In the genomic region with DNA sequence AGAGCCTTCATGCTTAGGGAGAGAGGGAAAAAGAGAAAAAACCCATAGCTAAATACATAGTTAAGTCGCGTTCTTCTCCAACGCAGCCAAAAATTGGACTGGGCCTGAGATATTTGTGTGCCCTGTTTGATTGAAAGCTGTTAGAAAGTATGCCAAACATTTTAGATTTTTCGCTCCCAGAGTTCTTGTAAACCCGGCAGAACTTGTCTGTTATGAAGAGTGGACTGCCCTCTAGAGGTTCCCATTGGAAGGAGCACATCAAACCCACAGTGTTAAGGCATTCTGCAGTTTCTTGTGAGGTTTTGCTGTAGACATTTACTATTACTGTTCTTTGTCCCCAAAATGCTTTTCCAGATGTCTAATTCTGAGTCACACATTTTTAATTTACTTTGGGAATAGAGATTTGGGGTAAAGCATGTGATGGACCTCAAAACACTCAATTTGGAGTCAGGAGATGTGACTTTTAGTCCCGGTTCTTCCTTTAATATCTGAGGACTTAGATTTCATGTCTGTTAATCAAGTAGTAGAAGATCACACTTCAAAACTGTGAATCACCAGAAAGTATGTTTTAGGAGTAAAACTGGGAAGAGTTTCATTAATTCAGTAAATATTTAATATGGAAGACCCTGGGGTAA, we compare ENCODE assay signal across 1 cellular context.
A peak's percentile ranks its signal among the peaks of the same experiment; 100 is the strongest.
TF ChIP-seq lines count a peak whose summit lies in the region.

No MANE protein-coding gene starts in this region.

TF ChIP-seq in K562, 482 proteins besides CTCF, POLR2A, EP300 and RAD21 (continued from another document):
- TF ChIP-seq SMC3 (conservative IDR thresholded peaks at IDR 0.05; ENCODE audit: insufficient read depth, low read depth, low read length) (peak; percentile 59), RB1 (IDR thresholded peaks at IDR 0.05; ENCODE audit: low read depth) (peak; percentile 52; the same call in 1 of the 2 replicates)
